In genomic region chr17:74471341-74471740, GRCh38 we compare ENCODE assay signal across 1 cellular context.
TF ChIP-seq lines count a peak whose summit lies in the region.

No MANE protein-coding gene starts in this region.

TF ChIP-seq in A549, 52 proteins besides CTCF, POLR2A, EP300 and RAD21:
- peak; percentile 28 for TF ChIP-seq ZFP36 (IDR thresholded peaks at IDR 0.05; ENCODE audit: borderline replicate concordance, partially characterized antibody)
- TF ChIP-seq, protein P1, sequence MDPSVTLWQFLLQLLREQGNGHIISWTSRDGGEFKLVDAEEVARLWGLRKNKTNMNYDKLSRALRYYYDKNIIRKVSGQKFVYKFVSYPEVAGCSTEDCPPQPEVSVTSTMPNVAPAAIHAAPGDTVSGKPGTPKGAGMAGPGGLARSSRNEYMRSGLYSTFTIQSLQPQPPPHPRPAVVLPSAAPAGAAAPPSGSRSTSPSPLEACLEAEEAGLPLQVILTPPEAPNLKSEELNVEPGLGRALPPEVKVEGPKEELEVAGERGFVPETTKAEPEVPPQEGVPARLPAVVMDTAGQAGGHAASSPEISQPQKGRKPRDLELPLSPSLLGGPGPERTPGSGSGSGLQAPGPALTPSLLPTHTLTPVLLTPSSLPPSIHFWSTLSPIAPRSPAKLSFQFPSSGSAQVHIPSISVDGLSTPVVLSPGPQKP (IDR thresholded peaks at IDR 0.05; ENCODE audit: low read depth, low read length), result no peak
- TF ChIP-seq PHF8 (IDR thresholded peaks at IDR 0.05; ENCODE audit: borderline replicate concordance, low read depth), result no peak
- TF ChIP-seq, protein P2, sequence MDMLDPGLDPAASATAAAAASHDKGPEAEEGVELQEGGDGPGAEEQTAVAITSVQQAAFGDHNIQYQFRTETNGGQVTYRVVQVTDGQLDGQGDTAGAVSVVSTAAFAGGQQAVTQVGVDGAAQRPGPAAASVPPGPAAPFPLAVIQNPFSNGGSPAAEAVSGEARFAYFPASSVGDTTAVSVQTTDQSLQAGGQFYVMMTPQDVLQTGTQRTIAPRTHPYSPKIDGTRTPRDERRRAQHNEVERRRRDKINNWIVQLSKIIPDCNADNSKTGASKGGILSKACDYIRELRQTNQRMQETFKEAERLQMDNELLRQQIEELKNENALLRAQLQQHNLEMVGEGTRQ (IDR thresholded peaks at IDR 0.05), result no peak
- TF ChIP-seq RFX5 (IDR thresholded peaks at IDR 0.05), result no peak
